In genomic region chr3:61407397-61407796, GRCh38 we compare ENCODE assay signal across 31 cellular contexts.
A peak's percentile ranks its signal among the peaks of the same experiment; 100 is the strongest.
DNase-seq lines count a peak whose midpoint lies in the region; ATAC-seq, FAIRE-seq and TF ChIP-seq lines count a peak whose summit lies in the region.
"Had no signal": no experiment of that assay in that cellular context is flagged by ENCODE, and none has a peak within 500 bp of the region (broad histone marks: within the 10 kb centered on the region; RNA-seq: fewer than 3 reads in every experiment).

No MANE protein-coding gene starts in this region.

- no peaks in the 10 kb centered on the region for H3K9me1 ChIP-seq in K562 (ENCODE audit: control insufficient read depth, insufficient read depth, low read length)

- H3K9me3 ChIP-seq in HepG2 (ENCODE audit: low read length) (no peaks in the 10 kb centered on the region), right lobe of liver (no peaks in the 10 kb centered on the region), K562 (replicated peaks; ENCODE audit: control insufficient read depth, insufficient read depth, low read depth, low read length) (no peaks in the 10 kb centered on the region)
- H3K9me3 ChIP-seq: A549; BE2C; BLaER1; BLaER1 treated with 17β-estradiol and CSF1 and Interleukin-3, amounts not matched to agents 10 nM and 100 nM; Caco-2 had no signal

- 22% methylated on average over 1 of the region's 1 CpG for WGBS in HepG2 (ENCODE audit: low lambda C conversion rate)
- WGBS in right lobe of liver (ENCODE audit: insufficient coverage, low coverage, low lambda C conversion rate, missing lambda C conversion rate): 100% methylated on average over 1 of the region's 1 CpG
- 0% methylated on average over 1 of the region's 1 CpG for WGBS in K562 (ENCODE audit: insufficient coverage, low coverage, missing lambda C conversion rate)

- no peaks in the 10 kb centered on the region for H3K36me3 ChIP-seq in HepG2 (replicated peaks in 1 of 2; ENCODE audit: control insufficient read depth in 1 of 2, insufficient read depth in 2 of 2, low read length in 2 of 2)
- H3K36me3 ChIP-seq in right lobe of liver: no peaks in the 10 kb centered on the region
- no peaks in the 10 kb centered on the region for H3K36me3 ChIP-seq in K562 (ENCODE audit: control insufficient read depth, insufficient read depth, low read length)
- H3K36me3 ChIP-seq: BE2C; BLaER1; BLaER1 treated with 17β-estradiol and CSF1 and Interleukin-3, amounts not matched to agents 10 nM and 100 nM had no signal

- CTCF ChIA-PET in HepG2 (lab: Yijun Ruan, JAX; ENCODE audit: low intra/inter-chr PET ratio, low total read pairs): no interaction called here
- CTCF ChIA-PET in K562 (lab: Yijun Ruan, JAX; ENCODE audit: low intra/inter-chr PET ratio): no interaction called here

- no peak overlapping the region for H3K27ac ChIP-seq in HepG2 (ENCODE audit: extremely low read length, insufficient read depth, low read length)
- H3K27ac ChIP-seq in right lobe of liver: no peak overlapping the region
- no peak overlapping the region for H3K27ac ChIP-seq in K562 (ENCODE audit: extremely low read depth, low read depth, low read length)
- H3K27ac ChIP-seq: 22Rv1; A549; BLaER1; BLaER1 treated with 17β-estradiol and CSF1 and Interleukin-3, amounts not matched to agents 10 nM and 100 nM; C4-2B had no signal

- H3K27me3 ChIP-seq in HepG2 (ENCODE audit: control insufficient read depth in 1 of 2, insufficient read depth in 2 of 2, low read length in 2 of 2) (no peaks in the 10 kb centered on the region), right lobe of liver (no peaks in the 10 kb centered on the region), K562 (ENCODE audit: control insufficient read depth in 2 of 2, insufficient read depth in 2 of 2, low read length in 2 of 2) (no peaks in the 10 kb centered on the region; a peak in 1 of 5 replicates)
- H3K27me3 ChIP-seq: BE2C; BLaER1; BLaER1 treated with 17β-estradiol and CSF1 and Interleukin-3, amounts not matched to agents 10 nM and 100 nM had no signal

- no peaks in the 10 kb centered on the region for H3K4me1 ChIP-seq in HepG2 (ENCODE audit: insufficient read depth, low read length)
- H3K4me1 ChIP-seq in right lobe of liver: peaks cover 0 to 19% (median 0%) of the 10 kb centered on the region in 4 donors
- no peaks in the 10 kb centered on the region for H3K4me1 ChIP-seq in K562 (replicated peaks in 1 of 2; ENCODE audit: control insufficient read depth in 2 of 2, insufficient read depth in 2 of 2, low read length in 2 of 2)
- H3K4me1 ChIP-seq: A549; BE2C; BLaER1; BLaER1 treated with 17β-estradiol and CSF1 and Interleukin-3, amounts not matched to agents 10 nM and 100 nM; Caco-2 had no signal

- in situ Hi-C loops in HepG2 (cut with HindIII; ENCODE audit: extremely low pct_ligation_motif_present, low pct_unique_long_range_greater_than_20kb) (no loop called here), K562 (cut with MboI) (no loop called here)

- no peaks in the 10 kb centered on the region for H4K20me1 ChIP-seq in HepG2 (ENCODE audit: insufficient read depth, low read length)
- no peaks in the 10 kb centered on the region for H4K20me1 ChIP-seq in K562 (replicated peaks; ENCODE audit: control insufficient read depth, insufficient read depth, low read length)
- H4K20me1 ChIP-seq: BLaER1; BLaER1 treated with 17β-estradiol and CSF1 and Interleukin-3, amounts not matched to agents 10 nM and 100 nM had no signal

- POLR2A ChIA-PET in HepG2 (lab: Yijun Ruan, JAX) (no interaction called here), K562 (lab: Yijun Ruan, JAX) (no interaction called here)

- no peak for TF ChIP-seq CTCF in HepG2 (CRISPR knock-in tag; IDR thresholded peaks at IDR 0.05)
- no peak for TF ChIP-seq CTCF in right lobe of liver (IDR thresholded peaks at IDR 0.05)
- TF ChIP-seq CTCF in K562 (IDR thresholded peaks at IDR 0.05 in 2 of 3, conservative IDR thresholded peaks at IDR 0.05 in 1 of 3; ENCODE audit: insufficient read depth in 2 of 3, low read depth in 1 of 3, low read length in 3 of 3): no peak

- FAIRE-seq in HepG2 (lab: Jason Lieb, UNC) (no peak), K562 (lab: Jason Lieb, UNC) (no peak)
- FAIRE-seq: A204.1, A549, D721Med had no signal

- DNase-seq in HepG2 (ENCODE audit: low spot score) (no peak), right lobe of liver (no peak), K562 (ENCODE audit: extremely low read depth in 1 of 4, low spot score in 3 of 4) (no peak)
- no peak for DNase-seq in activated CD4-positive, alpha-beta T cell treated with anti-CD3 and anti-CD28 coated beads, Interleukin-2, amount 50 U/mL, for 4 hours
- DNase-seq: 8988T; ACHN; AML-193; BE2C; C1 segment of cervical spinal cord; Caco-2; Calu3; CD4-positive, alpha-beta memory T cell; CD4-positive, alpha-beta T cell; CD4-positive, CD25-positive, alpha-beta regulatory T cell; CD8-positive, alpha-beta memory T cell; CD8-positive, alpha-beta T cell; COR-L47; DMS 273 treated with DMSO at 0.1 percent for 48 hours; DMS153; DMS53; DMS79; DMS79 treated with DMSO at 0.1 percent for 48 hours; DND-41; EL had no signal

- H3K9ac ChIP-seq in HepG2 (ENCODE audit: insufficient read depth, low read depth, low read length): no peak overlapping the region
- no peak overlapping the region for H3K9ac ChIP-seq in K562 (ENCODE audit: insufficient read depth in 1 of 2, low read depth in 2 of 2, low read length in 2 of 2)
- H3K9ac ChIP-seq: BLaER1; BLaER1 treated with 17β-estradiol and CSF1 and Interleukin-3, amounts not matched to agents 10 nM and 100 nM had no signal

- ATAC-seq in HepG2: no peak
- no peak for ATAC-seq in right lobe of liver
- ATAC-seq in K562: no peak
- ATAC-seq: A549; CD8-positive, alpha-beta T cell had no signal

- H3K4me3 ChIP-seq in HepG2 (replicated peaks in 1 of 3; ENCODE audit: insufficient read depth in 1 of 3, low read depth in 2 of 3, low read length in 3 of 3): no peak overlapping the region
- no peak overlapping the region for H3K4me3 ChIP-seq in right lobe of liver
- no peak overlapping the region for H3K4me3 ChIP-seq in K562
- H3K4me3 ChIP-seq: A549; BLaER1; BLaER1 treated with 17β-estradiol and CSF1 and Interleukin-3, amounts not matched to agents 10 nM and 100 nM had no signal

- no TSS peak for BruUV-seq in HepG2 (replicated peaks; lab: Mats Ljungman, UMichigan)
- BruUV-seq in K562 (replicated peaks; lab: Mats Ljungman, UMichigan): no TSS peak

- TF ChIP-seq EP300 in HepG2 (IDR thresholded peaks at IDR 0.05; ENCODE audit: low read depth in 2 of 2, low read length in 2 of 2) (no peak), HepG2 (CRISPR knock-in tag; IDR thresholded peaks at IDR 0.05; ENCODE audit: borderline replicate concordance) (no peak), K562 (IDR thresholded peaks at IDR 0.05; ENCODE audit: low read length) (no peak)

- no peak overlapping the region for H2AFZ ChIP-seq in HepG2 (ENCODE audit: low read length)
- no peak overlapping the region for H2AFZ ChIP-seq in K562 (ENCODE audit: low read depth, low read length)

- no peak for TF ChIP-seq POLR2A in HepG2 (IDR thresholded peaks at IDR 0.05; ENCODE audit: insufficient read depth in 1 of 2, low read depth in 2 of 2, low read length in 2 of 2)
- no peak for TF ChIP-seq POLR2A in right lobe of liver (IDR thresholded peaks at IDR 0.05)
- TF ChIP-seq POLR2A in K562 (conservative IDR thresholded peaks at IDR 0.05): no peak

- no peaks in the 10 kb centered on the region for H3K79me2 ChIP-seq in HepG2 (ENCODE audit: insufficient read depth, low read length)
- H3K79me2 ChIP-seq in K562 (ENCODE audit: control insufficient read depth, insufficient read depth, low read length): no peaks in the 10 kb centered on the region

- no peak for TF ChIP-seq RAD21 in HepG2 (CRISPR knock-in tag; IDR thresholded peaks at IDR 0.05)
- TF ChIP-seq RAD21 in K562 (CRISPR knock-in tag; conservative IDR thresholded peaks at IDR 0.05 in 1 of 2, IDR thresholded peaks at IDR 0.05 in 1 of 2): no peak

- H3K4me2 ChIP-seq in HepG2 (ENCODE audit: low read depth, low read length): no peak overlapping the region
- H3K4me2 ChIP-seq in K562 (ENCODE audit: insufficient read depth, low read length): no peak overlapping the region
- H3K4me2 ChIP-seq: A549; BLaER1; BLaER1 treated with 17β-estradiol and CSF1 and Interleukin-3, amounts not matched to agents 10 nM and 100 nM had no signal

- intact Hi-C loops in HepG2 (cut with micrococcal nuclease; ENCODE audit: unreplicated experiment): no loop called here
- intact Hi-C loops in right lobe of liver (cut with DNase I): no loop called here
- intact Hi-C loops in K562 (cut with micrococcal nuclease): no loop called here

TF ChIP-seq in HepG2, 621 proteins besides CTCF, POLR2A, EP300 and RAD21 (continues in another document):
- TF ChIP-seq ZNF136 (CRISPR knock-in tag; IDR thresholded peaks at IDR 0.05; ENCODE audit: low read depth) (no peak), ZNF570 (CRISPR knock-in tag; IDR thresholded peaks at IDR 0.05; ENCODE audit: borderline replicate concordance) (no peak), CEBPB (IDR thresholded peaks at IDR 0.05; ENCODE audit: borderline replicate concordance, low read depth, low read length) (peak; percentile 56; the same call in 1 of the 2 replicates), MXD4 (CRISPR knock-in tag; IDR thresholded peaks at IDR 0.05) (no peak)

TF ChIP-seq in K562, 482 proteins besides CTCF, POLR2A, EP300 and RAD21 (continues in another document):
- TF ChIP-seq MAFF (IDR thresholded peaks at IDR 0.05; ENCODE audit: low read length) (no peak), GATA2 (CRISPR knock-in tag; IDR thresholded peaks at IDR 0.05) (no peak), ZBTB12 (CRISPR knock-in tag; IDR thresholded peaks at IDR 0.05) (no peak)

Comparison
In these comparisons a context has a peak if more than half of its experiments do, and no peak if none do; other contexts are left out.
1. Of the 241 proteins assayed by ChIP-seq in both HepG2 and K562: peak only in HepG2: none; only in K562: none; in both: CEBPB; in neither: 239; mixed calls (peak in some experiments, not most) for 1.